ENCODE assay signal across 9 cellular contexts in the genomic region with DNA sequence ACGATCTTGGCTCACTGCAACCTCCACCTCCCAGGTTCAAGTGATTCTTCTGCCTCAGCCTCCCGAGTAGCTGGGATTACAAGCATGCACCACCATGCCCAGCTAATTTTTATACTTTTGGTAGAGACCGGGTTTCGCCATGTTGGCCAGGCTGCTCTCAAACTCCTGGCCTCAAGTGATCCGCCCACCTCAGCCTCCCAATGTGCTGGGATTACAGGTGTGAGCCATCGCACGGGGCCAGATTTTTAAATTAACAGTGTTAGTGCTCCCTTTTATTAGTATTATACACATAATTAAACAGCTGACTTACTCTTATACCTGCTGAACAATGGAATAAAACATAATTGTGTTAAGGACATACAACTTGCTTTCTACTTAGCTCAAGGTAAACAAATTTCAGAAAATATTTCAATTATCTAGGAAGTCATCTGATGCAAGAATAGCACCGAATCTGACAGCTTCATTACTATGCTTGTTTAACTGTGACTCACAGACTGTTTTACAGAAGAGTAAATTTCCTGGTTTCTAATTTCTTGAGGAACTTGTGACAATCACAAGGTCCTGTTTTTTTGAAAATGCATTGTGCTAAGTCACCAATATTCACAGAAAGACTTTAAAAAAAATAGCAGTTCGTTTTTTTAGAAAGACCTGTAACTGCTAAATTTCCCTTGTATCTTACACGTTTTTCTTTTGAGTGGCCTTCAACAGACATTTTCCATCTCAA. TPM values are rescaled to one million over a fixed set of nuclear protein-coding genes. Genes with fewer than 3 reads are reported as not detected.
A peak's percentile ranks its signal among the peaks of the same experiment; 100 is the strongest.
DNase-seq lines count a peak whose midpoint lies in the region; ATAC-seq and TF ChIP-seq lines count a peak whose summit lies in the region.
"Had no signal": no experiment of that assay in that cellular context is flagged by ENCODE, and none has a peak within 500 bp of the region (broad histone marks: within the 10 kb centered on the region; RNA-seq: fewer than 3 reads in every experiment).

No MANE protein-coding gene starts in this region.

- H3K36me3 ChIP-seq in PC-9 (ENCODE audit: low read depth): no peaks in the 10 kb centered on the region

- intact Hi-C loops in PC-9 (cut with micrococcal nuclease; ENCODE audit: unreplicated experiment): loop anchor here (1.0 to 2.0 kb wide), 2 partner anchors 9 to 50 kb away; no protein-coding TSS in a partner anchor

- POLR2A ChIA-PET in PC-9 (lab: Charles Lee; ENCODE audit: unreplicated experiment): interaction anchor here (0.6 kb wide), 1 partner anchor 96 kb away, joined by 4 read pairs; the partner anchor contains the start of gene CEP76

- ATAC-seq in esophagus mucosa (peak; percentile 75), HG02571 (IDR thresholded peaks at IDR 0.05; ENCODE audit: unreplicated experiment) (no peak)

- TF ChIP-seq CTCF in PC-9 (conservative IDR thresholded peaks at IDR 0.05) (no peak), glutamatergic neuron (IDR thresholded peaks at IDR 0.05; ENCODE audit: partially characterized antibody, unreplicated experiment) (no peak)

- H3K27me3 ChIP-seq in PC-9 (ENCODE audit: insufficient read depth, low read depth): no peaks in the 10 kb centered on the region

- no peaks in the 10 kb centered on the region for H3K9me3 ChIP-seq in PC-9 (ENCODE audit: insufficient read depth, low read depth)

- no peaks in the 10 kb centered on the region for H3K4me1 Mint-ChIP-seq in glutamatergic neuron (ENCODE audit: low read depth, unreplicated experiment)

- peak overlapping the region; percentile 100 for H3K27ac ChIP-seq in PC-9

- peak overlapping the region; percentile 32; the same call in 1 of the 2 replicates for H3K4me3 ChIP-seq in PC-9

- H3F3A ChIP-seq in PC-9 (ENCODE audit: insufficient read depth, low read depth): peaks cover 27% of the 10 kb centered on the region

- CTCF ChIA-PET in PC-9 (lab: Charles Lee): interaction anchor here (0.7 kb wide), 1 partner anchor 76 kb away, joined by 5 read pairs; no protein-coding TSS in a partner anchor

- no peaks in the 10 kb centered on the region for H3K9me2 ChIP-seq in PC-9 (ENCODE audit: insufficient read depth)

- peaks cover 3% of the 10 kb centered on the region for H3K27me3 Mint-ChIP-seq in glutamatergic neuron (ENCODE audit: unreplicated experiment)

- DNase-seq in EH (ENCODE audit: low read depth): peak; percentile 82
- DNase-seq in PC-9: peak; percentile 11 to 95
- DNase-seq in pons (ENCODE audit: low spot score): peak; percentile 80
- DNase-seq in NCI-H2227 treated with DMSO at 0.1 percent for 48 hours (lab: John Stamatoyannopoulos, UW): no peak
- DNase-seq in DMS 273 treated with DMSO at 0.1 percent for 48 hours (lab: John Stamatoyannopoulos, UW): no peak
- DNase-seq in glutamatergic neuron: no peak
- DNase-seq: NCI-H510A treated with DMSO at 0.1 percent for 48 hours had no signal

- no peak overlapping the region for H2AFZ ChIP-seq in PC-9

- H3K36me3 Mint-ChIP-seq in glutamatergic neuron (ENCODE audit: unreplicated experiment): no peaks in the 10 kb centered on the region

- H3K4me3 Mint-ChIP-seq in glutamatergic neuron (ENCODE audit: unreplicated experiment): no peak overlapping the region

- H3K4me2 ChIP-seq in PC-9: peak overlapping the region; percentile 71

- peaks cover 38% of the 10 kb centered on the region for H3K4me1 ChIP-seq in PC-9 (replicated peaks; ENCODE audit: insufficient read depth)

- no TSS peak for BruUV-seq in PC-9 (replicated peaks; lab: Mats Ljungman, UMichigan)

- no peaks in the 10 kb centered on the region for H3K9me3 Mint-ChIP-seq in glutamatergic neuron (ENCODE audit: unreplicated experiment)

- H3K79me2 ChIP-seq in PC-9 (ENCODE audit: low read depth): no peaks in the 10 kb centered on the region

- H3K27ac Mint-ChIP-seq in glutamatergic neuron (ENCODE audit: unreplicated experiment): no peak overlapping the region

- H4K20me1 ChIP-seq in PC-9 (ENCODE audit: insufficient read depth): no peaks in the 10 kb centered on the region

RNA-seq across cellular contexts. Expression of gene SPIRE1, which starts 51.2 kb away (rescaled TPM):
- total RNA-seq in PC-9 (2021): 26.1 and 36.4 TPM in 2 replicates
- 15.6 TPM for total RNA-seq in esophagus mucosa
- 29.9 TPM for total RNA-seq in glutamatergic neuron (ENCODE audit: unreplicated experiment)

Comparison
In these comparisons a context has a peak if more than half of its experiments do, and no peak if none do; other contexts are left out.
1. DNase-seq: peak in EH (single experiment), PC-9 (2 of 2) and pons (single experiment); none in NCI-H2227 treated with DMSO at 0.1 percent for 48 hours (single experiment), DMS 273 treated with DMSO at 0.1 percent for 48 hours (single experiment) and glutamatergic neuron (single experiment).